8 cellular contexts compared by ENCODE assay signal in the genomic region with DNA sequence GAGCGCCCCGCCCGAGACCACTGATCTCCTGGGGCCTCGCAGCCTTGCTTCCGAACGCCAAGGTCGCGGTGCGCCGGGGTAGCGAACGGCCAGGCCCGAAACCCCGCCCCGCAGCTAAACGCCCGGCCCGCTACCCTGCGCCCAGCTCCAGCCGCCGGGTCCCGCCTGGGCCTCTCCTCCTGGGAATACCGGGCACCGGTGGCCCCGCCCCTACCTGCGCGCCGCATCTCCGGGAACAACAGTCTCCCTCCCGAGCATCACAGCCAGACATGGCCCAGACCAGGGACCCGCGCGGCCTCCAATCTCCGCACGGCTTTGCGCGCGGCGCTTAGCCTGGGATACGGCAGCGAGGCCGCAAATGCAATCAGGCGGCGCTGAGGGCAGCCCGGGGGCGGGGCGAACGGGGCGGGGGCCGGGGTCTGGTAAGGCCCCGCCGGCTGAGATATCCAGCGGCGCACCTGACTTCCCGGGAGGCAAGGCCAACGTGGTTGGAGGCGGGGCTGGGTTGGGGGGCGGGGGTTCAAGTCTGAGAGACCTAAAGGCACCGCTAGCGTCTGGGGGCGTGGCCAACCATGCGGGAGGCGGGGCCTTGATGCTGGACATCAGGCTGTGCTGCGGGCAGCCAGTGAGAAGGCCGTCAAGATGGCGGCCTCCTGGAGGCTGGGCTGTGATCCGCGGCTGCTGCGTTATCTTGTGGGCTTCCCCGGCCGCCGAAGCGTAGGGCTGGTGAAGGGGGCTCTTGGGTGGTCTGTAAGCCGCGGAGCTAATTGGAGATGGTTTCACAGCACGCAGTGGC. TPM values are rescaled to one million over a fixed set of nuclear protein-coding genes. Genes with fewer than 3 reads are reported as not detected.
DNase-seq lines count a peak whose midpoint lies in the region; ATAC-seq, FAIRE-seq and TF ChIP-seq lines count a peak whose summit lies in the region.

A gene with protein sequence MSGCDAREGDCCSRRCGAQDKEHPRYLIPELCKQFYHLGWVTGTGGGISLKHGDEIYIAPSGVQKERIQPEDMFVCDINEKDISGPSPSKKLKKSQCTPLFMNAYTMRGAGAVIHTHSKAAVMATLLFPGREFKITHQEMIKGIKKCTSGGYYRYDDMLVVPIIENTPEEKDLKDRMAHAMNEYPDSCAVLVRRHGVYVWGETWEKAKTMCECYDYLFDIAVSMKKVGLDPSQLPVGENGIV (minus strand): TSS at position 366 of the 796 bp plus-strand sequence. CDS start 95 bp downstream, at position 271.
A gene (plus strand): TSS at position 605 of the 796 bp plus-strand sequence. CDS start 38 bp downstream, at position 643.

- TF ChIP-seq POLR2A in H54 (IDR thresholded peaks at IDR 0.05; ENCODE audit: low read depth, low read length) = peak; percentile 99

- H2AFZ ChIP-seq in fibroblast of lung (ENCODE audit: low read length) = peak within 1 kb of the TSS; percentile 88

- intact Hi-C loops in naive thymus-derived CD4-positive, alpha-beta T cell (cut with micrococcal nuclease) = loop anchor here (1.0 to 10.0 kb wide), 26 partner anchors 131 to 1877 kb away; a partner anchor contains a TSS

- no peaks in the 10 kb centered on the region for H3K27me3 Mint-ChIP-seq in activated T-helper 17 cell treated with anti-CD3 and anti-CD28 coated beads, Interleukin-2, amount 50 U/mL, for 72 hours
- no peaks in the 10 kb centered on the region for H3K27me3 Mint-ChIP-seq in naive thymus-derived CD4-positive, alpha-beta T cell
- no peaks in the 10 kb centered on the region for H3K27me3 Mint-ChIP-seq in stimulated activated memory B cell treated with anti-CD40 and anti-IgM and Interleukin-4, amounts not matched to agents 10 μg/mL and 1 μg/mL and 100 μg/mL, for 72 hours

- peak within 1 kb of the TSS; percentile 70 to 98 (median 95) for H3K4me3 ChIP-seq in fibroblast of lung (replicated peaks in 1 of 4; ENCODE audit: control extremely low read depth in 1 of 4, insufficient read depth in 1 of 4, low read depth in 3 of 4, low read length in 4 of 4)
- peak within 1 kb of the TSS; percentile 87 for H3K4me3 ChIP-seq in naive thymus-derived CD4-positive, alpha-beta T cell (ENCODE audit: low read length)

- H3K4me1 Mint-ChIP-seq in activated T-helper 17 cell treated with anti-CD3 and anti-CD28 coated beads, Interleukin-2, amount 50 U/mL, for 72 hours = peaks cover 32% of the 10 kb centered on the region
- peaks cover 36 to 71% (median 57%) of the 10 kb centered on the region in 7 donors for H3K4me1 Mint-ChIP-seq in naive thymus-derived CD4-positive, alpha-beta T cell
- peaks cover 52% of the 10 kb centered on the region for H3K4me1 Mint-ChIP-seq in stimulated activated memory B cell treated with anti-CD40 and anti-IgM and Interleukin-4, amounts not matched to agents 10 μg/mL and 1 μg/mL and 100 μg/mL, for 72 hours

- no peaks in the 10 kb centered on the region for H3K27me3 ChIP-seq in fibroblast of lung (ENCODE audit: control insufficient read depth, insufficient read depth, low read length)
- H3K27me3 ChIP-seq in naive thymus-derived CD4-positive, alpha-beta T cell (ENCODE audit: control insufficient read depth in 2 of 2, insufficient read depth in 2 of 2, low read length in 2 of 2) = no peaks in the 10 kb centered on the region

- peak; percentile 77 for FAIRE-seq in H54 (lab: Jason Lieb, UNC)

- ATAC-seq in activated T-helper 17 cell treated with anti-CD3 and anti-CD28 coated beads, Interleukin-2, amount 50 U/mL, for 72 hours (replicated peaks) = peak; percentile 91
- ATAC-seq in naive thymus-derived CD4-positive, alpha-beta T cell = peak; percentile 94
- peak; percentile 96 for ATAC-seq in stimulated activated memory B cell treated with anti-CD40 and anti-IgM and Interleukin-4, amounts not matched to agents 10 μg/mL and 1 μg/mL and 100 μg/mL, for 72 hours

- no peaks in the 10 kb centered on the region for H3K9me3 ChIP-seq in fibroblast of lung (ENCODE audit: control insufficient read depth, insufficient read depth, low read depth, low read length)
- H3K9me3 ChIP-seq in naive thymus-derived CD4-positive, alpha-beta T cell (ENCODE audit: control insufficient read depth in 2 of 3, low read length in 3 of 3) = no peaks in the 10 kb centered on the region

- peaks cover 4% of the 10 kb centered on the region for H3K4me1 ChIP-seq in fibroblast of lung (ENCODE audit: control insufficient read depth, extremely low read depth, insufficient read depth, low read length)
- peaks cover 9 to 18% of the 10 kb centered on the region in 2 donors for H3K4me1 ChIP-seq in naive thymus-derived CD4-positive, alpha-beta T cell (ENCODE audit: control insufficient read depth in 2 of 2, insufficient read depth in 2 of 2, low read length in 2 of 2)

- no peaks in the 10 kb centered on the region for H3K36me3 Mint-ChIP-seq in activated T-helper 17 cell treated with anti-CD3 and anti-CD28 coated beads, Interleukin-2, amount 50 U/mL, for 72 hours (ENCODE audit: low read depth)
- H3K36me3 Mint-ChIP-seq in naive thymus-derived CD4-positive, alpha-beta T cell = peaks cover 0 to 21% (median 16%) of the 10 kb centered on the region in 5 donors
- peaks cover 13% of the 10 kb centered on the region for H3K36me3 Mint-ChIP-seq in stimulated activated memory B cell treated with anti-CD40 and anti-IgM and Interleukin-4, amounts not matched to agents 10 μg/mL and 1 μg/mL and 100 μg/mL, for 72 hours

- peak within 1 kb of the TSS; percentile 97 for H3K4me2 ChIP-seq in fibroblast of lung (ENCODE audit: extremely low read depth, insufficient read depth, low read length)

- peaks cover 1% of the 10 kb centered on the region for H3K36me3 ChIP-seq in fibroblast of lung (ENCODE audit: control insufficient read depth, insufficient read depth, low read length)
- H3K36me3 ChIP-seq in naive thymus-derived CD4-positive, alpha-beta T cell (ENCODE audit: control insufficient read depth in 2 of 3, insufficient read depth in 3 of 3, low read length in 3 of 3) = peaks cover 0 to 6% (median 0%) of the 10 kb centered on the region in 3 experiments

- peak within 1 kb of the TSS; percentile 97 for H3K9ac ChIP-seq in fibroblast of lung (ENCODE audit: insufficient read depth, low read length)

- DNase-seq in ELF-1 (ENCODE audit: low read depth, low spot score) (peak; percentile 98), H54 (ENCODE audit: insufficient read length, low spot score) (peak; percentile 85), LoVo (ENCODE audit: low spot score) (peak; percentile 95), RWPE1 (ENCODE audit: low spot score) (peak; percentile 99), fibroblast of lung (ENCODE audit: low read depth in 2 of 2) (peak; percentile 98 to 99)
- peak; percentile 77 to 97 (median 83) for DNase-seq in naive thymus-derived CD4-positive, alpha-beta T cell

- H4K20me1 ChIP-seq in fibroblast of lung (ENCODE audit: control insufficient read depth, extremely low read depth, insufficient read depth, low read length) = no peaks in the 10 kb centered on the region

- peak within 1 kb of the TSS; percentile 98 for H3K27ac Mint-ChIP-seq in activated T-helper 17 cell treated with anti-CD3 and anti-CD28 coated beads, Interleukin-2, amount 50 U/mL, for 72 hours
- H3K27ac Mint-ChIP-seq in naive thymus-derived CD4-positive, alpha-beta T cell = peak within 1 kb of the TSS; percentile 86 to 98 (median 95)
- peak within 1 kb of the TSS; percentile 98 for H3K27ac Mint-ChIP-seq in stimulated activated memory B cell treated with anti-CD40 and anti-IgM and Interleukin-4, amounts not matched to agents 10 μg/mL and 1 μg/mL and 100 μg/mL, for 72 hours

- peak within 1 kb of the TSS; percentile 97 for H3K27ac ChIP-seq in RWPE1
- H3K27ac ChIP-seq in fibroblast of lung (ENCODE audit: insufficient read depth, low read length) = peak within 1 kb of the TSS; percentile 97
- peak within 1 kb of the TSS; percentile 92 for H3K27ac ChIP-seq in naive thymus-derived CD4-positive, alpha-beta T cell (ENCODE audit: low read depth, low read length)

- no peaks in the 10 kb centered on the region for H3K9me3 Mint-ChIP-seq in activated T-helper 17 cell treated with anti-CD3 and anti-CD28 coated beads, Interleukin-2, amount 50 U/mL, for 72 hours
- peaks cover 0 to 4% (median 0%) of the 10 kb centered on the region in 11 donors for H3K9me3 Mint-ChIP-seq in naive thymus-derived CD4-positive, alpha-beta T cell
- no peaks in the 10 kb centered on the region for H3K9me3 Mint-ChIP-seq in stimulated activated memory B cell treated with anti-CD40 and anti-IgM and Interleukin-4, amounts not matched to agents 10 μg/mL and 1 μg/mL and 100 μg/mL, for 72 hours

- no peak for TF ChIP-seq CTCF in RWPE1 (conservative IDR thresholded peaks at IDR 0.05; ENCODE audit: low read depth)
- no peak for TF ChIP-seq CTCF in fibroblast of lung (conservative IDR thresholded peaks at IDR 0.05 in 1 of 2, IDR thresholded peaks at IDR 0.05 in 1 of 2; ENCODE audit: low read depth in 1 of 2, low read length in 2 of 2)

- CTCF ChIA-PET in RWPE1 (lab: Yijun Ruan, JAX) = interaction anchor here (0.7 kb wide), 1 partner anchor 1587 kb away, joined by 4 read pairs; no protein-coding TSS in a partner anchor
- CTCF ChIA-PET in naive thymus-derived CD4-positive, alpha-beta T cell (lab: Charles Lee) = interaction anchor here (0.5 to 1.2 kb wide), 3 partner anchors 9 to 234 kb away, joined by 3 to 7 read pairs (median 3); no protein-coding TSS in a partner anchor

- POLR2A ChIA-PET in RWPE1 (lab: Yijun Ruan, JAX; ENCODE audit: low non-redundant PET) = interaction anchor here (0.5 to 1.3 kb wide), 2 partner anchors 9 to 225 kb away, joined by 3 to 4 read pairs; no protein-coding TSS in a partner anchor
- POLR2A ChIA-PET in naive thymus-derived CD4-positive, alpha-beta T cell (lab: Charles Lee) = interaction anchor here (0.5 to 2.1 kb wide), 8 partner anchors 9 to 819 kb away, joined by 3 to 10 read pairs (median 4); no protein-coding TSS in a partner anchor

- H3K4me3 Mint-ChIP-seq in activated T-helper 17 cell treated with anti-CD3 and anti-CD28 coated beads, Interleukin-2, amount 50 U/mL, for 72 hours = peak within 1 kb of the TSS; percentile 95
- H3K4me3 Mint-ChIP-seq in naive thymus-derived CD4-positive, alpha-beta T cell = peak within 1 kb of the TSS; percentile 90 to 99 (median 96)
- H3K4me3 Mint-ChIP-seq in stimulated activated memory B cell treated with anti-CD40 and anti-IgM and Interleukin-4, amounts not matched to agents 10 μg/mL and 1 μg/mL and 100 μg/mL, for 72 hours = peak within 1 kb of the TSS; percentile 99

- H3K79me2 ChIP-seq in fibroblast of lung (ENCODE audit: control insufficient read depth, insufficient read depth, low read length) = peaks cover 55% of the 10 kb centered on the region

RNA-seq across cellular contexts. Expression of the first gene that starts in this region (rescaled TPM):
- 10 to 100 TPM; 19.5 to 30.6 TPM for total RNA-seq in activated T-helper 17 cell treated with anti-CD3 and anti-CD28 coated beads, Interleukin-2, amount 50 U/mL, for 72 hours
- 23.1 and 32.7 TPM in 2 replicates for total RNA-seq in fibroblast of lung
- 32.2 and 42.5 TPM in 2 replicates for polyA plus RNA-seq in fibroblast of lung
- polyA plus RNA-seq in fibroblast of lung (2012) = 31.2 and 38.3 TPM in 2 replicates
- 3.2 and 3.7 TPM in 2 replicates for polyA minus RNA-seq in fibroblast of lung (ENCODE audit: low replicate concordance)
- total RNA-seq in naive thymus-derived CD4-positive, alpha-beta T cell = 10 to 100 TPM in 4 of 5 experiments, 1 to 10 TPM in 1; 8.2 to 23.6 (median 17.7) TPM
- 10 to 100 TPM; 14.9 to 18.5 TPM for polyA plus RNA-seq in naive thymus-derived CD4-positive, alpha-beta T cell

RNA-seq across cellular contexts. Expression of the second gene that starts in this region (rescaled TPM):
- 10 to 100 TPM; 23.9 to 28.2 TPM for total RNA-seq in activated T-helper 17 cell treated with anti-CD3 and anti-CD28 coated beads, Interleukin-2, amount 50 U/mL, for 72 hours
- 30.6 and 36.5 TPM in 2 replicates for total RNA-seq in fibroblast of lung
- polyA plus RNA-seq in fibroblast of lung = 29.6 and 49.2 TPM in 2 replicates
- polyA plus RNA-seq in fibroblast of lung (2012) = 22.2 and 38.2 TPM in 2 replicates
- 19.9 and 24.3 TPM in 2 replicates for polyA minus RNA-seq in fibroblast of lung (ENCODE audit: low replicate concordance)
- total RNA-seq in naive thymus-derived CD4-positive, alpha-beta T cell = 10 to 100 TPM; 20.0 to 54.1 (median 28.8) TPM
- 10 to 100 TPM; 17.8 to 21.7 TPM for polyA plus RNA-seq in naive thymus-derived CD4-positive, alpha-beta T cell

Comparison
In these comparisons a context has a peak if more than half of its experiments do, and no peak if none do; other contexts are left out.
1. Peak in every context shown above with its lines: DNase-seq, ATAC-seq, H3K4me3 ChIP-seq and H3K27ac ChIP-seq.